In genomic region chr4:91127891-91128290, GRCh38 we compare ENCODE assay signal across 19 cellular contexts.
DNase-seq lines count a peak whose midpoint lies in the region; ATAC-seq and TF ChIP-seq lines count a peak whose summit lies in the region.
"Had no signal": no experiment of that assay in that cellular context is flagged by ENCODE, and none has a peak within 500 bp of the region (broad histone marks: within the 10 kb centered on the region; RNA-seq: fewer than 3 reads in every experiment).

No MANE protein-coding gene starts in this region.

- ATAC-seq in effector memory CD8-positive, alpha-beta T cell (replicated peaks): no peak
- ATAC-seq in HG02798 (IDR thresholded peaks at IDR 0.05; ENCODE audit: poor library complexity, unreplicated experiment): no peak
- ATAC-seq in natural killer cell treated with Interleukin-12 subunit alpha and Interleukin-12 subunit beta and Interleukin-15 and Interleukin-18, amount 100 ng/mL, for 72 hours: no peak
- ATAC-seq: Panc1, SK-N-SH treated with all-trans-retinoic acid at 6 μM for 48 hours had no signal

- no peak for TF ChIP-seq EP300 in neural cell (conservative IDR thresholded peaks at IDR 0.05; ENCODE audit: poor library complexity, severe bottlenecking)

- peak; percentile 48 for DNase-seq in NCI-H226
- peak; percentile 67 for DNase-seq in endodermal cell
- DNase-seq in iPS-NIHi11 (ENCODE audit: low spot score): peak; percentile 7
- no peak for DNase-seq in effector memory CD8-positive, alpha-beta T cell
- DNase-seq in kidney tubule cell (ENCODE audit: low spot score): no peak
- DNase-seq in natural killer cell treated with Interleukin-12 subunit alpha and Interleukin-12 subunit beta and Interleukin-15 and Interleukin-18, amount 100 ng/mL, for 72 hours (ENCODE audit: low spot score): no peak
- DNase-seq: ACHN, AML-193, COR-L47, KBM-7, MV-4-11, NCI-H187 treated with DMSO at 0.1 percent for 48 hours, NCI-H510A treated with DMSO at 0.1 percent for 48 hours had no signal

- H3K9me3 Mint-ChIP-seq in endodermal cell: no peaks in the 10 kb centered on the region
- H3K9me3 Mint-ChIP-seq in effector memory CD8-positive, alpha-beta T cell: peaks cover 1 to 2% of the 10 kb centered on the region in 2 donors
- H3K9me3 Mint-ChIP-seq in natural killer cell treated with Interleukin-12 subunit alpha and Interleukin-12 subunit beta and Interleukin-15 and Interleukin-18, amount 100 ng/mL, for 72 hours: peaks cover 7% of the 10 kb centered on the region
- H3K9me3 Mint-ChIP-seq: CD14-positive monocyte had no signal

- H3K9me2 ChIP-seq in neural cell (ENCODE audit: insufficient read depth, low read length): no peaks in the 10 kb centered on the region

- H3K9ac ChIP-seq in endodermal cell (ENCODE audit: extremely low read depth, low read length, poor library complexity, severe bottlenecking) (no peak overlapping the region), neural cell (ENCODE audit: low read length) (no peak overlapping the region)

- H3K4me1 ChIP-seq in endodermal cell (ENCODE audit: control insufficient read depth, insufficient read depth, low read length): peaks cover 4% of the 10 kb centered on the region
- H3K4me1 ChIP-seq: HAP-1 had no signal

- H3K4me2 ChIP-seq in neural cell (ENCODE audit: low read length): peak overlapping the region; percentile 23

- no peaks in the 10 kb centered on the region for H3K27me3 Mint-ChIP-seq in endodermal cell (ENCODE audit: insufficient read depth)
- no peaks in the 10 kb centered on the region for H3K27me3 Mint-ChIP-seq in effector memory CD8-positive, alpha-beta T cell
- H3K27me3 Mint-ChIP-seq in natural killer cell treated with Interleukin-12 subunit alpha and Interleukin-12 subunit beta and Interleukin-15 and Interleukin-18, amount 100 ng/mL, for 72 hours: no peaks in the 10 kb centered on the region

- TF ChIP-seq RAD21 in neural cell (conservative IDR thresholded peaks at IDR 0.05): no peak

- H3K9me3 ChIP-seq in endodermal cell (ENCODE audit: control insufficient read depth, low read length) (no peaks in the 10 kb centered on the region), neural cell (ENCODE audit: low read length) (no peaks in the 10 kb centered on the region)
- H3K9me3 ChIP-seq: HAP-1 had no signal

- H3K27me3 ChIP-seq in endodermal cell (ENCODE audit: control insufficient read depth, insufficient read depth, low read length, poor library complexity, severe bottlenecking): no peaks in the 10 kb centered on the region
- H3K27me3 ChIP-seq in neural cell (ENCODE audit: insufficient read depth, low read depth, low read length): no peaks in the 10 kb centered on the region

- no peak for TF ChIP-seq CTCF in endodermal cell (conservative IDR thresholded peaks at IDR 0.05)
- TF ChIP-seq CTCF in neural cell (IDR thresholded peaks at IDR 0.05; ENCODE audit: poor library complexity, severe bottlenecking): no peak

- WGBS in endodermal cell (ENCODE audit: insufficient coverage in 1 of 2, insufficient read length in 1 of 2), 2 experiments: 5 to 11% methylated on average over 1 of the region's 1 CpG

- no peak overlapping the region for H2AFZ ChIP-seq in neural cell (ENCODE audit: low read depth, low read length)

- H3K4me1 Mint-ChIP-seq in endodermal cell: peaks cover 25% of the 10 kb centered on the region
- H3K4me1 Mint-ChIP-seq in effector memory CD8-positive, alpha-beta T cell (ENCODE audit: low read depth in 2 of 2): no peaks in the 10 kb centered on the region
- no peaks in the 10 kb centered on the region for H3K4me1 Mint-ChIP-seq in natural killer cell treated with Interleukin-12 subunit alpha and Interleukin-12 subunit beta and Interleukin-15 and Interleukin-18, amount 100 ng/mL, for 72 hours (ENCODE audit: low read depth in 2 of 2)
- H3K4me1 Mint-ChIP-seq: CD14-positive monocyte had no signal

- no peak overlapping the region for H3K4me3 Mint-ChIP-seq in endodermal cell
- no peak overlapping the region for H3K4me3 Mint-ChIP-seq in effector memory CD8-positive, alpha-beta T cell
- no peak overlapping the region for H3K4me3 Mint-ChIP-seq in natural killer cell treated with Interleukin-12 subunit alpha and Interleukin-12 subunit beta and Interleukin-15 and Interleukin-18, amount 100 ng/mL, for 72 hours
- H3K4me3 Mint-ChIP-seq: CD14-positive monocyte had no signal

- H3K36me3 ChIP-seq in endodermal cell (ENCODE audit: control insufficient read depth, insufficient read depth, low read length) (no peaks in the 10 kb centered on the region), neural cell (ENCODE audit: insufficient read depth, low read length) (no peaks in the 10 kb centered on the region)
- H3K36me3 ChIP-seq: HAP-1 had no signal

- H3K36me3 Mint-ChIP-seq in endodermal cell (ENCODE audit: low read depth): no peaks in the 10 kb centered on the region
- H3K36me3 Mint-ChIP-seq in effector memory CD8-positive, alpha-beta T cell (ENCODE audit: insufficient read depth): no peaks in the 10 kb centered on the region
- no peaks in the 10 kb centered on the region for H3K36me3 Mint-ChIP-seq in natural killer cell treated with Interleukin-12 subunit alpha and Interleukin-12 subunit beta and Interleukin-15 and Interleukin-18, amount 100 ng/mL, for 72 hours
- H3K36me3 Mint-ChIP-seq: CD14-positive monocyte had no signal

- H3K27ac Mint-ChIP-seq in endodermal cell: peak overlapping the region; percentile 75
- no peak overlapping the region for H3K27ac Mint-ChIP-seq in effector memory CD8-positive, alpha-beta T cell
- H3K27ac Mint-ChIP-seq in natural killer cell treated with Interleukin-12 subunit alpha and Interleukin-12 subunit beta and Interleukin-15 and Interleukin-18, amount 100 ng/mL, for 72 hours: no peak overlapping the region
- H3K27ac Mint-ChIP-seq: CD14-positive monocyte had no signal

- H3K79me2 ChIP-seq in neural cell (replicated peaks; ENCODE audit: insufficient read depth, low read length): no peaks in the 10 kb centered on the region

- H4K20me1 ChIP-seq in neural cell (ENCODE audit: insufficient read depth): no peaks in the 10 kb centered on the region

- H3K4me3 ChIP-seq in endodermal cell (ENCODE audit: low read length) (peak overlapping the region; percentile 45), neural cell (ENCODE audit: low read length) (peak overlapping the region; percentile 1)
- H3K4me3 ChIP-seq: HAP-1 had no signal

- H3K27ac ChIP-seq in endodermal cell (ENCODE audit: low read depth, low read length): no peak overlapping the region
- H3K27ac ChIP-seq in neural cell (ENCODE audit: low read length): peak overlapping the region; percentile 58

- peaks cover 9% of the 10 kb centered on the region for H3F3A ChIP-seq in neural cell (ENCODE audit: insufficient read depth, low read length, poor library complexity, severe bottlenecking)

TF ChIP-seq in neural cell, 6 proteins besides CTCF, POLR2A, EP300 and RAD21:
- no peak for TF ChIP-seq REST (IDR thresholded peaks at IDR 0.05; ENCODE audit: borderline replicate concordance)
- TF ChIP-seq TAF1 (IDR thresholded peaks at IDR 0.05; ENCODE audit: low read depth): no peak
- TF ChIP-seq MXI1 (conservative IDR thresholded peaks at IDR 0.05; ENCODE audit: poor library complexity, severe bottlenecking): no peak
- no peak for TF ChIP-seq SMC3 (conservative IDR thresholded peaks at IDR 0.05; ENCODE audit: poor library complexity)
- TF ChIP-seq EZH2 (IDR thresholded peaks at IDR 0.05; ENCODE audit: borderline replicate concordance, insufficient read depth, low read length, poor library complexity, severe bottlenecking): no peak
- no peak for TF ChIP-seq POLR2AphosphoS5 (IDR thresholded peaks at IDR 0.05)

Comparison
In these comparisons a context has a peak if more than half of its experiments do, and no peak if none do; other contexts are left out.
1. DNase-seq: peak in NCI-H226 (single experiment), endodermal cell (single experiment) and iPS-NIHi11 (single experiment); none in effector memory CD8-positive, alpha-beta T cell (0 of 3), kidney tubule cell (single experiment) and natural killer cell treated with Interleukin-12 subunit alpha and Interleukin-12 subunit beta and Interleukin-15 and Interleukin-18, amount 100 ng/mL, for 72 hours (single experiment).